12 cellular contexts compared by ENCODE assay signal in genomic region chr5:135405082-135405481, GRCh38. TPM values are rescaled to one million over a fixed set of nuclear protein-coding genes. Genes with fewer than 3 reads are reported as not detected.
"Had no signal": no experiment of that assay in that cellular context is flagged by ENCODE, and none has a peak within 500 bp of the region (broad histone marks: within the 10 kb centered on the region; RNA-seq: fewer than 3 reads in every experiment).

No MANE protein-coding gene starts in this region.

- H3K27ac ChIP-seq: GM23248 had no signal

- H3K9me3 ChIP-seq: HAP-1 had no signal

- ATAC-seq: GM23338, HCT116 had no signal

- H3K36me3 ChIP-seq: HAP-1 had no signal

- FAIRE-seq: H1, H54 had no signal

- H3K4me2 ChIP-seq: GM23338 had no signal

- H3K9ac ChIP-seq: GM23248 had no signal

- H2AFZ ChIP-seq: GM23248, GM23338 had no signal

- H3K4me3 ChIP-seq: GM23248, GM23338, HAP-1 had no signal

- DNase-seq: GM23248, GOT3, H7, H9, HCEC 1CT, HFFc6 had no signal

RNA-seq across cellular contexts. Expression of gene DCANP1, which starts 42.1 kb away (rescaled TPM):
- total RNA-seq: GM23248, GM23338, H1, H4, H7, H9, HFFc6 had no signal
- polyA plus RNA-seq: GM23248, GM23338, H1 had no signal

RNA-seq across cellular contexts. Expression of gene TIFAB, which starts 47.1 kb away (rescaled TPM):
- total RNA-seq: GM23248, GM23338, H1, H4, H7, H9, HFFc6 had no signal
- polyA plus RNA-seq: GM23248, GM23338, H1 had no signal
